Comparison of ENCODE assay signal across 1 cellular context in genomic region chr18:73613706-73614340, GRCh38.
TF ChIP-seq lines count a peak whose summit lies in the region.

No MANE protein-coding gene starts in this region.

TF ChIP-seq in WTC11, 78 proteins besides CTCF, POLR2A, EP300 and RAD21 (continued from another document):
- TF ChIP-seq AFF4 (CRISPR knock-in tag; IDR thresholded peaks at IDR 0.05; ENCODE audit: borderline replicate concordance) (no peak), EMX1 (CRISPR knock-in tag; IDR thresholded peaks at IDR 0.05) (no peak), ESRRA (CRISPR knock-in tag; IDR thresholded peaks at IDR 0.05; ENCODE audit: borderline replicate concordance) (no peak)
